In the genomic region with DNA sequence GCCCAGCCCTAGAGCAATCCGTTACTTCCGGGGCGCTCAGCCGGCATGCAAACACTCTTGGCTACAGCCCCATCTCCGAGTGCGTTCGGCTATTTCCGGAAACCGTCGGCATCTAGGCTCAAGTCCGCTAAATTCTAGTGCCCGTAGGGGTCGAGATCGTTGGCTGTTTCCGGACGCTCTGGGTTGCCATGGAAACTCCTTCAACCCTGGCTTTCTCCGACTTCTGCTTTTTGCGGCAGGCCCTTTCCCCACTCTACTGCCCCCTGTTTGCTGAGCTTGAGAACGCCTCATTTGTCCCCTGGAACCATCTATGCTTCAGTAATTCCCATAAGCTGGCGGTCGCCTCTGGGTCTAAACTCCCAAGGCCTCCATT, we compare ENCODE assay signal across 1 cellular context.
TF ChIP-seq lines count a peak whose summit lies in the region.

No MANE protein-coding gene starts in this region.

TF ChIP-seq in K562, 482 proteins besides CTCF, POLR2A, EP300 and RAD21 (continued from another document and continues in another):
- TF ChIP-seq, protein P1, sequence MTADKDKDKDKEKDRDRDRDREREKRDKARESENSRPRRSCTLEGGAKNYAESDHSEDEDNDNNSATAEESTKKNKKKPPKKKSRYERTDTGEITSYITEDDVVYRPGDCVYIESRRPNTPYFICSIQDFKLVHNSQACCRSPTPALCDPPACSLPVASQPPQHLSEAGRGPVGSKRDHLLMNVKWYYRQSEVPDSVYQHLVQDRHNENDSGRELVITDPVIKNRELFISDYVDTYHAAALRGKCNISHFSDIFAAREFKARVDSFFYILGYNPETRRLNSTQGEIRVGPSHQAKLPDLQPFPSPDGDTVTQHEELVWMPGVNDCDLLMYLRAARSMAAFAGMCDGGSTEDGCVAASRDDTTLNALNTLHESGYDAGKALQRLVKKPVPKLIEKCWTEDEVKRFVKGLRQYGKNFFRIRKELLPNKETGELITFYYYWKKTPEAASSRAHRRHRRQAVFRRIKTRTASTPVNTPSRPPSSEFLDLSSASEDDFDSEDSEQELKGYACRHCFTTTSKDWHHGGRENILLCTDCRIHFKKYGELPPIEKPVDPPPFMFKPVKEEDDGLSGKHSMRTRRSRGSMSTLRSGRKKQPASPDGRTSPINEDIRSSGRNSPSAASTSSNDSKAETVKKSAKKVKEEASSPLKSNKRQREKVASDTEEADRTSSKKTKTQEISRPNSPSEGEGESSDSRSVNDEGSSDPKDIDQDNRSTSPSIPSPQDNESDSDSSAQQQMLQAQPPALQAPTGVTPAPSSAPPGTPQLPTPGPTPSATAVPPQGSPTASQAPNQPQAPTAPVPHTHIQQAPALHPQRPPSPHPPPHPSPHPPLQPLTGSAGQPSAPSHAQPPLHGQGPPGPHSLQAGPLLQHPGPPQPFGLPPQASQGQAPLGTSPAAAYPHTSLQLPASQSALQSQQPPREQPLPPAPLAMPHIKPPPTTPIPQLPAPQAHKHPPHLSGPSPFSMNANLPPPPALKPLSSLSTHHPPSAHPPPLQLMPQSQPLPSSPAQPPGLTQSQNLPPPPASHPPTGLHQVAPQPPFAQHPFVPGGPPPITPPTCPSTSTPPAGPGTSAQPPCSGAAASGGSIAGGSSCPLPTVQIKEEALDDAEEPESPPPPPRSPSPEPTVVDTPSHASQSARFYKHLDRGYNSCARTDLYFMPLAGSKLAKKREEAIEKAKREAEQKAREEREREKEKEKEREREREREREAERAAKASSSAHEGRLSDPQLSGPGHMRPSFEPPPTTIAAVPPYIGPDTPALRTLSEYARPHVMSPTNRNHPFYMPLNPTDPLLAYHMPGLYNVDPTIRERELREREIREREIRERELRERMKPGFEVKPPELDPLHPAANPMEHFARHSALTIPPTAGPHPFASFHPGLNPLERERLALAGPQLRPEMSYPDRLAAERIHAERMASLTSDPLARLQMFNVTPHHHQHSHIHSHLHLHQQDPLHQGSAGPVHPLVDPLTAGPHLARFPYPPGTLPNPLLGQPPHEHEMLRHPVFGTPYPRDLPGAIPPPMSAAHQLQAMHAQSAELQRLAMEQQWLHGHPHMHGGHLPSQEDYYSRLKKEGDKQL (CRISPR knock-in tag; IDR thresholded peaks at IDR 0.05; ENCODE audit: borderline replicate concordance): no peak
- TF ChIP-seq NR4A1 (CRISPR knock-in tag; IDR thresholded peaks at IDR 0.05) (no peak), NR4A1 (tag; IDR thresholded peaks at IDR 0.05) (no peak), ZNF77 (CRISPR knock-in tag; IDR thresholded peaks at IDR 0.05) (no peak), L3MBTL2 (IDR thresholded peaks at IDR 0.05) (no peak), ZNF165 (CRISPR knock-in tag; IDR thresholded peaks at IDR 0.05; ENCODE audit: borderline replicate concordance) (no peak), IRF2 (CRISPR knock-in tag; IDR thresholded peaks at IDR 0.05) (no peak), NCOA4 (IDR thresholded peaks at IDR 0.05; ENCODE audit: partially characterized antibody) (no peak), ATF1 (CRISPR knock-in tag; IDR thresholded peaks at IDR 0.05) (no peak), ATF1 (tag; IDR thresholded peaks at IDR 0.05) (no peak), NFRKB (IDR thresholded peaks at IDR 0.05; ENCODE audit: low read depth) (no peak), MAFF (IDR thresholded peaks at IDR 0.05; ENCODE audit: low read length) (no peak), NFATC3 (IDR thresholded peaks at IDR 0.05) (no peak), GABPA (tag; conservative IDR thresholded peaks at IDR 0.05; ENCODE audit: low read depth) (peak; percentile 88), CBFA2T2 (conservative IDR thresholded peaks at IDR 0.05) (no peak), GATAD2A (IDR thresholded peaks at IDR 0.05) (peak; percentile 98), ZNF124 (CRISPR knock-in tag; IDR thresholded peaks at IDR 0.05) (no peak), EHMT2 (IDR thresholded peaks at IDR 0.05) (no peak), ZNF133 (CRISPR knock-in tag; IDR thresholded peaks at IDR 0.05) (no peak), ZNF717 (CRISPR knock-in tag; IDR thresholded peaks at IDR 0.05) (no peak), POLR2AphosphoS2 (IDR thresholded peaks at IDR 0.05; ENCODE audit: low read length) (no peak), SIN3B (IDR thresholded peaks at IDR 0.05; ENCODE audit: low read depth) (no peak), KHSRP (IDR thresholded peaks at IDR 0.05) (no peak), TAF1 (IDR thresholded peaks at IDR 0.05; ENCODE audit: control insufficient read depth, extremely low read depth, insufficient read depth, low read length, severe bottlenecking) (peak; percentile 63), RBM15 (IDR thresholded peaks at IDR 0.05; ENCODE audit: insufficient read depth, low read length) (no peak), MCM3 (IDR thresholded peaks at IDR 0.05) (no peak), CBX5 (IDR thresholded peaks at IDR 0.05; ENCODE audit: borderline replicate concordance, low read depth) (no peak), PPARD (CRISPR knock-in tag; IDR thresholded peaks at IDR 0.05) (no peak), ATF7 (IDR thresholded peaks at IDR 0.05) (peak; percentile 68), BRF1 (IDR thresholded peaks at IDR 0.05; ENCODE audit: borderline replicate concordance, extremely low read depth, insufficient read length) (no peak), POLR3G (IDR thresholded peaks at IDR 0.05; ENCODE audit: extremely low read depth, insufficient read length, insufficient replicate concordance) (no peak)
- TF ChIP-seq, protein P2, sequence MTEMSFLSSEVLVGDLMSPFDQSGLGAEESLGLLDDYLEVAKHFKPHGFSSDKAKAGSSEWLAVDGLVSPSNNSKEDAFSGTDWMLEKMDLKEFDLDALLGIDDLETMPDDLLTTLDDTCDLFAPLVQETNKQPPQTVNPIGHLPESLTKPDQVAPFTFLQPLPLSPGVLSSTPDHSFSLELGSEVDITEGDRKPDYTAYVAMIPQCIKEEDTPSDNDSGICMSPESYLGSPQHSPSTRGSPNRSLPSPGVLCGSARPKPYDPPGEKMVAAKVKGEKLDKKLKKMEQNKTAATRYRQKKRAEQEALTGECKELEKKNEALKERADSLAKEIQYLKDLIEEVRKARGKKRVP (CRISPR knock-in tag; IDR thresholded peaks at IDR 0.05): no peak
- TF ChIP-seq, protein P3, sequence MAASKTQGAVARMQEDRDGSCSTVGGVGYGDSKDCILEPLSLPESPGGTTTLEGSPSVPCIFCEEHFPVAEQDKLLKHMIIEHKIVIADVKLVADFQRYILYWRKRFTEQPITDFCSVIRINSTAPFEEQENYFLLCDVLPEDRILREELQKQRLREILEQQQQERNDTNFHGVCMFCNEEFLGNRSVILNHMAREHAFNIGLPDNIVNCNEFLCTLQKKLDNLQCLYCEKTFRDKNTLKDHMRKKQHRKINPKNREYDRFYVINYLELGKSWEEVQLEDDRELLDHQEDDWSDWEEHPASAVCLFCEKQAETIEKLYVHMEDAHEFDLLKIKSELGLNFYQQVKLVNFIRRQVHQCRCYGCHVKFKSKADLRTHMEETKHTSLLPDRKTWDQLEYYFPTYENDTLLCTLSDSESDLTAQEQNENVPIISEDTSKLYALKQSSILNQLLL (CRISPR knock-in tag; IDR thresholded peaks at IDR 0.05; ENCODE audit: borderline replicate concordance): no peak
- TF ChIP-seq, protein P4, sequence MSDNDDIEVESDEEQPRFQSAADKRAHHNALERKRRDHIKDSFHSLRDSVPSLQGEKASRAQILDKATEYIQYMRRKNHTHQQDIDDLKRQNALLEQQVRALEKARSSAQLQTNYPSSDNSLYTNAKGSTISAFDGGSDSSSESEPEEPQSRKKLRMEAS (CRISPR knock-in tag; IDR thresholded peaks at IDR 0.05): no peak
- TF ChIP-seq, protein P5, sequence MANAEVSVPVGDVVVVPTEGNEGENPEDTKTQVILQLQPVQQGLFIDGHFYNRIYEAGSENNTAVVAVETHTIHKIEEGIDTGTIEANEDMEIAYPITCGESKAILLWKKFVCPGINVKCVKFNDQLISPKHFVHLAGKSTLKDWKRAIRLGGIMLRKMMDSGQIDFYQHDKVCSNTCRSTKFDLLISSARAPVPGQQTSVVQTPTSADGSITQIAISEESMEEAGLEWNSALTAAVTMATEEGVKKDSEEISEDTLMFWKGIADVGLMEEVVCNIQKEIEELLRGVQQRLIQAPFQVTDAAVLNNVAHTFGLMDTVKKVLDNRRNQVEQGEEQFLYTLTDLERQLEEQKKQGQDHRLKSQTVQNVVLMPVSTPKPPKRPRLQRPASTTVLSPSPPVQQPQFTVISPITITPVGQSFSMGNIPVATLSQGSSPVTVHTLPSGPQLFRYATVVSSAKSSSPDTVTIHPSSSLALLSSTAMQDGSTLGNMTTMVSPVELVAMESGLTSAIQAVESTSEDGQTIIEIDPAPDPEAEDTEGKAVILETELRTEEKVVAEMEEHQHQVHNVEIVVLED (CRISPR knock-in tag; IDR thresholded peaks at IDR 0.05): no peak
- TF ChIP-seq, protein P6, sequence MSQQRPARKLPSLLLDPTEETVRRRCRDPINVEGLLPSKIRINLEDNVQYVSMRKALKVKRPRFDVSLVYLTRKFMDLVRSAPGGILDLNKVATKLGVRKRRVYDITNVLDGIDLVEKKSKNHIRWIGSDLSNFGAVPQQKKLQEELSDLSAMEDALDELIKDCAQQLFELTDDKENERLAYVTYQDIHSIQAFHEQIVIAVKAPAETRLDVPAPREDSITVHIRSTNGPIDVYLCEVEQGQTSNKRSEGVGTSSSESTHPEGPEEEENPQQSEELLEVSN (IDR thresholded peaks at IDR 0.05; ENCODE audit: borderline replicate concordance in 1 of 2, extremely low read depth in 1 of 2, insufficient read depth in 1 of 2, insufficient read length in 1 of 2, low read depth in 1 of 2, low read length in 1 of 2, poor library complexity in 1 of 2, severe bottlenecking in 1 of 2): peak in 1 of 2 experiments; percentile 27
- TF ChIP-seq, protein P7, sequence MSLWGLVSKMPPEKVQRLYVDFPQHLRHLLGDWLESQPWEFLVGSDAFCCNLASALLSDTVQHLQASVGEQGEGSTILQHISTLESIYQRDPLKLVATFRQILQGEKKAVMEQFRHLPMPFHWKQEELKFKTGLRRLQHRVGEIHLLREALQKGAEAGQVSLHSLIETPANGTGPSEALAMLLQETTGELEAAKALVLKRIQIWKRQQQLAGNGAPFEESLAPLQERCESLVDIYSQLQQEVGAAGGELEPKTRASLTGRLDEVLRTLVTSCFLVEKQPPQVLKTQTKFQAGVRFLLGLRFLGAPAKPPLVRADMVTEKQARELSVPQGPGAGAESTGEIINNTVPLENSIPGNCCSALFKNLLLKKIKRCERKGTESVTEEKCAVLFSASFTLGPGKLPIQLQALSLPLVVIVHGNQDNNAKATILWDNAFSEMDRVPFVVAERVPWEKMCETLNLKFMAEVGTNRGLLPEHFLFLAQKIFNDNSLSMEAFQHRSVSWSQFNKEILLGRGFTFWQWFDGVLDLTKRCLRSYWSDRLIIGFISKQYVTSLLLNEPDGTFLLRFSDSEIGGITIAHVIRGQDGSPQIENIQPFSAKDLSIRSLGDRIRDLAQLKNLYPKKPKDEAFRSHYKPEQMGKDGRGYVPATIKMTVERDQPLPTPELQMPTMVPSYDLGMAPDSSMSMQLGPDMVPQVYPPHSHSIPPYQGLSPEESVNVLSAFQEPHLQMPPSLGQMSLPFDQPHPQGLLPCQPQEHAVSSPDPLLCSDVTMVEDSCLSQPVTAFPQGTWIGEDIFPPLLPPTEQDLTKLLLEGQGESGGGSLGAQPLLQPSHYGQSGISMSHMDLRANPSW (CRISPR knock-in tag; IDR thresholded peaks at IDR 0.05): 0 out of 2 replicates have a peak, but pooled peaks have one; percentile 85
- TF ChIP-seq, protein P8, sequence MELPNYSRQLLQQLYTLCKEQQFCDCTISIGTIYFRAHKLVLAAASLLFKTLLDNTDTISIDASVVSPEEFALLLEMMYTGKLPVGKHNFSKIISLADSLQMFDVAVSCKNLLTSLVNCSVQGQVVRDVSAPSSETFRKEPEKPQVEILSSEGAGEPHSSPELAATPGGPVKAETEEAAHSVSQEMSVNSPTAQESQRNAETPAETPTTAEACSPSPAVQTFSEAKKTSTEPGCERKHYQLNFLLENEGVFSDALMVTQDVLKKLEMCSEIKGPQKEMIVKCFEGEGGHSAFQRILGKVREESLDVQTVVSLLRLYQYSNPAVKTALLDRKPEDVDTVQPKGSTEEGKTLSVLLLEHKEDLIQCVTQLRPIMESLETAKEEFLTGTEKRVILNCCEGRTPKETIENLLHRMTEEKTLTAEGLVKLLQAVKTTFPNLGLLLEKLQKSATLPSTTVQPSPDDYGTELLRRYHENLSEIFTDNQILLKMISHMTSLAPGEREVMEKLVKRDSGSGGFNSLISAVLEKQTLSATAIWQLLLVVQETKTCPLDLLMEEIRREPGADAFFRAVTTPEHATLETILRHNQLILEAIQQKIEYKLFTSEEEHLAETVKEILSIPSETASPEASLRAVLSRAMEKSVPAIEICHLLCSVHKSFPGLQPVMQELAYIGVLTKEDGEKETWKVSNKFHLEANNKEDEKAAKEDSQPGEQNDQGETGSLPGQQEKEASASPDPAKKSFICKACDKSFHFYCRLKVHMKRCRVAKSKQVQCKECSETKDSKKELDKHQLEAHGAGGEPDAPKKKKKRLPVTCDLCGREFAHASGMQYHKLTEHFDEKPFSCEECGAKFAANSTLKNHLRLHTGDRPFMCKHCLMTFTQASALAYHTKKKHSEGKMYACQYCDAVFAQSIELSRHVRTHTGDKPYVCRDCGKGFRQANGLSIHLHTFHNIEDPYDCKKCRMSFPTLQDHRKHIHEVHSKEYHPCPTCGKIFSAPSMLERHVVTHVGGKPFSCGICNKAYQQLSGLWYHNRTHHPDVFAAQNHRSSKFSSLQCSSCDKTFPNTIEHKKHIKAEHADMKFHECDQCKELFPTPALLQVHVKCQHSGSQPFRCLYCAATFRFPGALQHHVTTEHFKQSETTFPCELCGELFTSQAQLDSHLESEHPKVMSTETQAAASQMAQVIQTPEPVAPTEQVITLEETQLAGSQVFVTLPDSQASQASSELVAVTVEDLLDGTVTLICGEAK (IDR thresholded peaks at IDR 0.05): peak; percentile 81
- TF ChIP-seq, protein P8 (CRISPR knock-in tag; IDR thresholded peaks at IDR 0.05): no peak
